In the genomic region with DNA sequence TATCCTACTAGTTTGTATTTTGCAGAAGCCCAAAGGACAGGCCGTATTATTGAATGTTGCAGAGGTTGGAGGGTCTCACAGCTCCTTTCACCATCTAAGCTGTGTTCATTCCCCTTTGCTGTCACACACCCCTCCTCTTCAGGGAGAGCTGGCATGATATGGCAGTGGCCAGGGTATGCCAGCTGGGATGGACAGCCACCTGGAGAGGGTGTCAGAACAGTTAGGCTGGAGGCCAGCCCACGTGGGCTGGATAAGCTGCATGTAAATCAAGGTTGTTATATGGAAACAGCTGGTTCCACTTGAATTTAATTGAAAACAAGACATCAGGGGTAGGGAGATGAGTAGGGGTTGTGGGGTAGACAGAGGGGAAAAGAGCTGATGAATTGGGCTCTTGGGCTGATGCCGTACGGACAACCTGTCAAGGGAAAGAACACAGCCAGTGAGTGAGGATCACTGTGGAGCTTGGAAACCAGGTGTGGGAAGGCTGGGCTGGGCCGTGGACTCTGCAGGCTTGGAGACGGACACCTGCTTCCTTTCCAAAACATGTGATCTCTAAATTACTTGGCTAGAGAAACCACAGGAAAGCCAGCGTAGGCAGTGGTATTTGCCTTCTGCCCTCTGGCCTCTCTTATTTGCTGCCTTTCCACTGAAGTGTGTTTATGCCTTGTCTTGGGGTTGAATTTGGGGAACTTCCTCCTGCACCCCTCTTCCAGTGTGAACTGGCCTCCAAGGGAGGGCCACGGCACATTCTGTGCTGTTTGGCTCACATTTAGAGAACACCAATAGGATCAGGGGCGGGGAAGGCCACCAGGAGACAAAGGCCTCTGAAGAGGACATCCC, we compare ENCODE assay signal across 11 cellular contexts.
DNase-seq lines count a peak whose midpoint lies in the region; ATAC-seq and TF ChIP-seq lines count a peak whose summit lies in the region.
"Had no signal": no experiment of that assay in that cellular context is flagged by ENCODE, and none has a peak within 500 bp of the region (broad histone marks: within the 10 kb centered on the region; RNA-seq: fewer than 3 reads in every experiment).

No MANE protein-coding gene starts in this region.

- H3K27me3 Mint-ChIP-seq in stimulated activated memory B cell treated with anti-CD40 and anti-IgM and Interleukin-4, amounts not matched to agents 10 μg/mL and 1 μg/mL and 100 μg/mL, for 72 hours: no peaks in the 10 kb centered on the region
- H3K27me3 Mint-ChIP-seq: naive thymus-derived CD4-positive, alpha-beta T cell had no signal

- peaks cover 48% of the 10 kb centered on the region for H3K4me1 Mint-ChIP-seq in stimulated activated memory B cell treated with anti-CD40 and anti-IgM and Interleukin-4, amounts not matched to agents 10 μg/mL and 1 μg/mL and 100 μg/mL, for 72 hours

- no peaks in the 10 kb centered on the region for H3K9me3 Mint-ChIP-seq in stimulated activated memory B cell treated with anti-CD40 and anti-IgM and Interleukin-4, amounts not matched to agents 10 μg/mL and 1 μg/mL and 100 μg/mL, for 72 hours

- H3K27ac Mint-ChIP-seq in stimulated activated memory B cell treated with anti-CD40 and anti-IgM and Interleukin-4, amounts not matched to agents 10 μg/mL and 1 μg/mL and 100 μg/mL, for 72 hours: peak overlapping the region; percentile 76
- H3K27ac Mint-ChIP-seq: naive thymus-derived CD4-positive, alpha-beta T cell had no signal

- WGBS in body of pancreas, 2 donors: 30 to 35% methylated on average over 9 of the region's 9 CpGs

- H2AFZ ChIP-seq in Loucy (ENCODE audit: low read length): no peak overlapping the region

- intact Hi-C loops in body of pancreas (cut with DNase I): no loop called here

- DNase-seq in NCI-H748 (lab: John Stamatoyannopoulos, UW; ENCODE audit: unreplicated experiment) (peak; percentile 36), NCI-H748 treated with DMSO at 0.1 percent for 48 hours (lab: John Stamatoyannopoulos, UW) (no peak), body of pancreas (peak; percentile 64 to 83 (median 76)), coronary artery (ENCODE audit: low spot score) (no peak)
- DNase-seq in activated effector memory CD4-positive, alpha-beta T cell treated with anti-CD3 and anti-CD28 coated beads, Interleukin-2, amount 50 U/mL, for 16 hours: no peak
- DNase-seq in activated T-cell treated with anti-CD3 and anti-CD28 coated beads, Interleukin-2, amount 50 U/mL, for 48 hours: no peak
- DNase-seq: naive thymus-derived CD4-positive, alpha-beta T cell; SIG-M5 had no signal

- H3K36me3 ChIP-seq in Loucy (ENCODE audit: insufficient read depth, low read length) (no peaks in the 10 kb centered on the region), body of pancreas (replicated peaks in 1 of 2; ENCODE audit: insufficient read depth in 1 of 2, low read depth in 2 of 2) (no peaks in the 10 kb centered on the region)
- H3K36me3 ChIP-seq: HAP-1 had no signal

- H3K27me3 ChIP-seq in Loucy (ENCODE audit: insufficient read depth, low read length, poor library complexity, severe bottlenecking): no peaks in the 10 kb centered on the region
- no peaks in the 10 kb centered on the region for H3K27me3 ChIP-seq in body of pancreas

- H3K9me3 ChIP-seq in Loucy (ENCODE audit: insufficient read depth, low read depth, low read length) (no peaks in the 10 kb centered on the region), body of pancreas (no peaks in the 10 kb centered on the region)
- H3K9me3 ChIP-seq: HAP-1 had no signal

- no peak for TF ChIP-seq POLR2A in body of pancreas (IDR thresholded peaks at IDR 0.05)

- peak overlapping the region; percentile 79 for H3K9ac ChIP-seq in Loucy (ENCODE audit: low read depth, low read length, poor library complexity, severe bottlenecking)

- H3K4me1 ChIP-seq in Loucy (ENCODE audit: insufficient read depth, low read length, poor library complexity, severe bottlenecking) (peaks cover 63% of the 10 kb centered on the region), body of pancreas (peaks cover 25% of the 10 kb centered on the region)
- H3K4me1 ChIP-seq: HAP-1 had no signal

- H4K20me1 ChIP-seq in Loucy (ENCODE audit: insufficient read depth, low read length, poor library complexity, severe bottlenecking): no peaks in the 10 kb centered on the region

- peak overlapping the region; percentile 42 for H3K4me3 Mint-ChIP-seq in stimulated activated memory B cell treated with anti-CD40 and anti-IgM and Interleukin-4, amounts not matched to agents 10 μg/mL and 1 μg/mL and 100 μg/mL, for 72 hours
- H3K4me3 Mint-ChIP-seq: naive thymus-derived CD4-positive, alpha-beta T cell had no signal

- H3K79me2 ChIP-seq in Loucy (ENCODE audit: insufficient read depth, low read length): peaks cover 39% of the 10 kb centered on the region

- H3F3A ChIP-seq in Loucy (ENCODE audit: low read depth): no peaks in the 10 kb centered on the region

- peak; percentile 87 for ATAC-seq in body of pancreas
- ATAC-seq in stimulated activated memory B cell treated with anti-CD40 and anti-IgM and Interleukin-4, amounts not matched to agents 10 μg/mL and 1 μg/mL and 100 μg/mL, for 72 hours: peak; percentile 56
- ATAC-seq: naive thymus-derived CD4-positive, alpha-beta T cell had no signal

- H3K27ac ChIP-seq in body of pancreas (peak overlapping the region; percentile 67 to 83 (median 75)), coronary artery (no peak overlapping the region)

- peak overlapping the region; percentile 78 for H3K4me2 ChIP-seq in Loucy (ENCODE audit: low read depth, low read length, poor library complexity, severe bottlenecking)

- TF ChIP-seq CTCF in Loucy (conservative IDR thresholded peaks at IDR 0.05; ENCODE audit: low read length) (no peak), body of pancreas (IDR thresholded peaks at IDR 0.05) (no peak), coronary artery (IDR thresholded peaks at IDR 0.05) (no peak)

- peaks cover 5% of the 10 kb centered on the region for H3K36me3 Mint-ChIP-seq in stimulated activated memory B cell treated with anti-CD40 and anti-IgM and Interleukin-4, amounts not matched to agents 10 μg/mL and 1 μg/mL and 100 μg/mL, for 72 hours

- H3K9me2 ChIP-seq in Loucy (replicated peaks; ENCODE audit: low read depth, low read length): no peaks in the 10 kb centered on the region

- H3K4me3 ChIP-seq in Loucy (ENCODE audit: low read length, poor library complexity, severe bottlenecking): peak overlapping the region; percentile 56
- H3K4me3 ChIP-seq in body of pancreas: no peak overlapping the region
- no peak overlapping the region for H3K4me3 ChIP-seq in coronary artery
- H3K4me3 ChIP-seq: HAP-1 had no signal

Comparison
In these comparisons a context has a peak if more than half of its experiments do, and no peak if none do; other contexts are left out.
1. DNase-seq: peak in NCI-H748 (single experiment) and body of pancreas (4 of 4); none in NCI-H748 treated with DMSO at 0.1 percent for 48 hours (single experiment), coronary artery (single experiment), activated effector memory CD4-positive, alpha-beta T cell treated with anti-CD3 and anti-CD28 coated beads, Interleukin-2, amount 50 U/mL, for 16 hours (single experiment) and activated T-cell treated with anti-CD3 and anti-CD28 coated beads, Interleukin-2, amount 50 U/mL, for 48 hours (0 of 2).
2. H3K27ac ChIP-seq: peak in body of pancreas (4 of 4); none in coronary artery (0 of 2).